21 cellular contexts compared by ENCODE assay signal in genomic region chr17:1272701-1273100, GRCh38. TPM values are rescaled to one million over a fixed set of nuclear protein-coding genes. Genes with fewer than 3 reads are reported as not detected.
DNase-seq lines count a peak whose midpoint lies in the region; ATAC-seq, FAIRE-seq and TF ChIP-seq lines count a peak whose summit lies in the region.
"Had no signal": no experiment of that assay in that cellular context is flagged by ENCODE, and none has a peak within 500 bp of the region (broad histone marks: within the 10 kb centered on the region; RNA-seq: fewer than 3 reads in every experiment).

No MANE protein-coding gene starts in this region.

- WGBS in IMR-90 (ENCODE audit: extremely low coverage in 2 of 2, insufficient read length in 1 of 2), 2 experiments = 60% methylated on average over 3 of the region's 12 CpGs; no CpG with 5 or more reads in 1 of the 2 experiments
- 54 to 69% (median 60%) methylated on average over 10 to 12 of the region's 12 CpGs for WGBS in small intestine, 3 donors

- no peak overlapping the region for H2AK5ac ChIP-seq in IMR-90 (ENCODE audit: low read depth, low read length)

- TF ChIP-seq CTCF in IMR-90 (conservative IDR thresholded peaks at IDR 0.05; ENCODE audit: low read depth, low read length) (no peak), osteoblast (IDR thresholded peaks at IDR 0.05; ENCODE audit: extremely low read depth, low read depth, low read length) (no peak)

- no peak overlapping the region for H3K4ac ChIP-seq in IMR-90 (ENCODE audit: low read depth, low read length)

- TF ChIP-seq RAD21 in IMR-90 (IDR thresholded peaks at IDR 0.05; ENCODE audit: low read length) = no peak

- H3K27me3 ChIP-seq in IMR-90 (ENCODE audit: control insufficient read depth, insufficient read depth, low read length) (peaks cover 37% of the 10 kb centered on the region), osteoblast (ENCODE audit: insufficient read depth, low read length) (peaks cover 28% of the 10 kb centered on the region), small intestine (ENCODE audit: control insufficient read depth in 2 of 2, insufficient read depth in 2 of 2, low read length in 2 of 2) (peaks cover 14 to 16% of the 10 kb centered on the region in 2 donors)

- H3K4me1 Mint-ChIP-seq in memory B cell = peaks cover 21% of the 10 kb centered on the region

- H4K20me1 ChIP-seq in IMR-90 (ENCODE audit: insufficient read depth, low read length) = no peaks in the 10 kb centered on the region
- H4K20me1 ChIP-seq in osteoblast (ENCODE audit: insufficient read depth, low read length) = no peaks in the 10 kb centered on the region

- H3K27ac Mint-ChIP-seq in memory B cell = peak overlapping the region; percentile 28
- H3K27ac Mint-ChIP-seq: CD14-positive monocyte; CD8-positive, alpha-beta T cell; HFFc6 had no signal

- no peak overlapping the region for H3K14ac ChIP-seq in IMR-90 (replicated peaks; ENCODE audit: low read depth, low read length)

- H3K27ac ChIP-seq in IMR-90 (ENCODE audit: insufficient read depth, low read length) (no peak overlapping the region), osteoblast (ENCODE audit: low read depth, low read length) (no peak overlapping the region), small intestine (ENCODE audit: low read depth in 1 of 2, low read length in 1 of 2) (no peak overlapping the region)
- H3K27ac ChIP-seq: 22Rv1 had no signal

- in situ Hi-C loops in IMR-90 (cut with MboI; ENCODE audit: low sequenced_read_pairs) = loop anchor here (5.0 kb wide), 2 partner anchors 60 to 245 kb away; partner anchors contain the start of gene INPP5K

- H3K4me3 ChIP-seq in IMR-90 (ENCODE audit: insufficient read depth, low read depth, low read length) (no peak overlapping the region), osteoblast (ENCODE audit: insufficient read depth, low read length) (no peak overlapping the region), small intestine (ENCODE audit: low read depth in 1 of 2, low read length in 2 of 2) (no peak overlapping the region)
- H3K4me3 ChIP-seq: HAP-1 had no signal

- H3K9me1 ChIP-seq in IMR-90 (ENCODE audit: insufficient read depth, low read length) = no peaks in the 10 kb centered on the region

- intact Hi-C loops in IMR-90 (cut with micrococcal nuclease) = no loop called here

- H3K9me3 Mint-ChIP-seq in memory B cell = no peaks in the 10 kb centered on the region
- H3K9me3 Mint-ChIP-seq: CD8-positive, alpha-beta T cell; HFFc6 had no signal

- dilution Hi-C loops in IMR-90 (cut with HindIII; ENCODE audit: low sequenced_read_pairs, unreplicated experiment) = no loop called here

- H3K27me3 Mint-ChIP-seq in memory B cell = peaks cover 7% of the 10 kb centered on the region

- H2AFZ ChIP-seq in IMR-90 (replicated peaks; ENCODE audit: low read length, poor library complexity) = peak overlapping the region; percentile 4
- no peak overlapping the region for H2AFZ ChIP-seq in osteoblast (ENCODE audit: low read length)

- no peak overlapping the region for H4K8ac ChIP-seq in IMR-90 (ENCODE audit: low read depth in 2 of 2, low read length in 2 of 2)

- no peak overlapping the region for H3K9ac ChIP-seq in IMR-90 (ENCODE audit: low read depth, low read length)

- H2BK20ac ChIP-seq in IMR-90 (ENCODE audit: low read depth, low read length) = no peak overlapping the region

- no peak overlapping the region for H4K91ac ChIP-seq in IMR-90 (ENCODE audit: insufficient read depth, low read depth, low read length)

- no peaks in the 10 kb centered on the region for H3K36me3 ChIP-seq in IMR-90 (ENCODE audit: control insufficient read depth, insufficient read depth, low read length)
- no peaks in the 10 kb centered on the region for H3K36me3 ChIP-seq in osteoblast (ENCODE audit: insufficient read depth, low read length)
- no peaks in the 10 kb centered on the region for H3K36me3 ChIP-seq in small intestine (ENCODE audit: control insufficient read depth in 2 of 2, insufficient read depth in 2 of 2, low read length in 2 of 2)
- H3K36me3 ChIP-seq: HAP-1 had no signal

- POLR2A ChIA-PET in IMR-90 (lab: Charles Lee; ENCODE audit: unreplicated experiment) = no interaction called here

- H2AK9ac ChIP-seq in IMR-90 (replicated peaks; ENCODE audit: low read depth, low read length, poor library complexity) = no peak overlapping the region

- H3K36me3 Mint-ChIP-seq in memory B cell = no peaks in the 10 kb centered on the region
- H3K36me3 Mint-ChIP-seq: CD14-positive monocyte; CD8-positive, alpha-beta T cell had no signal

- no peak for TF ChIP-seq POLR2A in IMR-90 (IDR thresholded peaks at IDR 0.05; ENCODE audit: low read depth, low read length)

- H2BK120ac ChIP-seq in IMR-90 (ENCODE audit: low read depth, low read length) = no peak overlapping the region

- H4K5ac ChIP-seq in IMR-90 (ENCODE audit: low read depth, low read length) = no peak overlapping the region

- H3K79me2 ChIP-seq in osteoblast (ENCODE audit: insufficient read depth, low read length) = no peaks in the 10 kb centered on the region

- H2BK15ac ChIP-seq in IMR-90 (ENCODE audit: low read depth, low read length) = no peak overlapping the region

- no peak overlapping the region for H3K18ac ChIP-seq in IMR-90 (ENCODE audit: low read depth, low read length)

- no peak for FAIRE-seq in small intestine (lab: Jason Lieb, UNC)
- FAIRE-seq: G401.6, GM12891, H1, HepG2, HTR-8/SVneo had no signal

- H2BK5ac ChIP-seq in IMR-90 (ENCODE audit: low read depth, low read length, poor library complexity, severe bottlenecking) = no peak overlapping the region

- no peak overlapping the region for H3K56ac ChIP-seq in IMR-90 (ENCODE audit: extremely low read depth, insufficient read depth, low read length)

- no peak for ATAC-seq in IMR-90 (ENCODE audit: low read depth)
- no peak for ATAC-seq in memory B cell (ENCODE audit: low read depth)
- no peak for ATAC-seq in GM18907 (IDR thresholded peaks at IDR 0.05; ENCODE audit: unreplicated experiment)
- ATAC-seq: CD8-positive, alpha-beta T cell; HepG2 had no signal

- CTCF ChIA-PET in IMR-90 (lab: Yijun Ruan, JAX) = interaction anchor here (0.6 kb wide), 1 partner anchor 89 kb away, joined by 3 read pairs; no protein-coding TSS in a partner anchor

- no peaks in the 10 kb centered on the region for H3K4me1 ChIP-seq in IMR-90 (ENCODE audit: control insufficient read depth, insufficient read depth, low read length)
- H3K4me1 ChIP-seq in osteoblast (ENCODE audit: insufficient read depth, low read length) = no peaks in the 10 kb centered on the region
- H3K4me1 ChIP-seq in small intestine (ENCODE audit: control insufficient read depth in 2 of 2, insufficient read depth in 1 of 2, low read depth in 1 of 2, low read length in 1 of 2) = no peaks in the 10 kb centered on the region
- H3K4me1 ChIP-seq: HAP-1 had no signal

- DNase-seq in DMS 273 (lab: John Stamatoyannopoulos, UW; ENCODE audit: unreplicated experiment) (peak; percentile 22), DMS 273 treated with DMSO at 0.1 percent for 48 hours (lab: John Stamatoyannopoulos, UW) (no peak), IMR-90 (no peak), memory B cell (ENCODE audit: low spot score in 2 of 2) (no peak), osteoblast (ENCODE audit: insufficient read length, low spot score, missing footprints) (peak; percentile 56), small intestine (no peak), COR-L47 (lab: John Stamatoyannopoulos, UW) (no peak)
- DNase-seq: CD8-positive, alpha-beta T cell; DMS79; HFFc6 had no signal

- no peaks in the 10 kb centered on the region for H3K79me1 ChIP-seq in IMR-90 (ENCODE audit: low read depth in 1 of 2, low read length in 2 of 2)

- no peak overlapping the region for H3K4me3 Mint-ChIP-seq in memory B cell
- H3K4me3 Mint-ChIP-seq: CD8-positive, alpha-beta T cell; HFFc6 had no signal

- H3K9me3 ChIP-seq in IMR-90 (ENCODE audit: control insufficient read depth, insufficient read depth, low read length) = no peaks in the 10 kb centered on the region
- no peaks in the 10 kb centered on the region for H3K9me3 ChIP-seq in osteoblast (ENCODE audit: low read depth, low read length)
- H3K9me3 ChIP-seq in small intestine (ENCODE audit: control insufficient read depth, low read depth) = no peaks in the 10 kb centered on the region
- H3K9me3 ChIP-seq: HAP-1 had no signal

- H3K4me2 ChIP-seq in IMR-90 (ENCODE audit: low read depth, low read length) (no peak overlapping the region), osteoblast (ENCODE audit: insufficient read depth, low read length) (no peak overlapping the region)

- no peak overlapping the region for H3K23ac ChIP-seq in IMR-90 (ENCODE audit: low read depth, low read length)

- BruUV-seq in IMR-90 (replicated peaks; lab: Mats Ljungman, UMichigan) = no TSS peak

TF ChIP-seq in IMR-90, 13 proteins besides CTCF, POLR2A, EP300 and RAD21:
- TF ChIP-seq CEBPB (IDR thresholded peaks at IDR 0.05; ENCODE audit: low read depth, low read length) (no peak), MAZ (IDR thresholded peaks at IDR 0.05; ENCODE audit: borderline replicate concordance, low read depth, low read length) (no peak), NFE2L2 (IDR thresholded peaks at IDR 0.05; ENCODE audit: low read depth, low read length) (no peak)

RNA-seq across cellular contexts. Expression of gene BHLHA9, which starts 2.5 kb away (rescaled TPM):
- total RNA-seq in IMR-90 (2012; rRNA removed) = not detected in 2 replicates
- not detected in 2 replicates for polyA plus RNA-seq in IMR-90 (2012; rRNA removed)
- polyA plus RNA-seq in IMR-90 (2012; cell fraction: cytosol; rRNA removed) = not detected in 2 replicates
- not detected in 2 replicates for polyA plus RNA-seq in IMR-90 (2012; cell fraction: nucleus; rRNA removed; ENCODE audit: low replicate concordance)
- total RNA-seq in osteoblast = not detected in 2 replicates
- not detected for polyA plus RNA-seq in small intestine
- total RNA-seq: A673; CD8-positive, alpha-beta T cell; HepG2; HFFc6 had no signal
- polyA plus RNA-seq: BJ, CD14-positive monocyte, HepG2 had no signal

RNA-seq across cellular contexts. Expression of gene TRARG1, which starts 6.8 kb away (rescaled TPM):
- not detected in 2 replicates for total RNA-seq in IMR-90 (2012; rRNA removed)
- polyA plus RNA-seq in IMR-90 (2012; rRNA removed) = not detected in 2 replicates
- not detected in 2 replicates for polyA plus RNA-seq in IMR-90 (2012; cell fraction: cytosol; rRNA removed)
- polyA plus RNA-seq in IMR-90 (2012; cell fraction: nucleus; rRNA removed; ENCODE audit: low replicate concordance) = not detected in 2 replicates
- total RNA-seq in osteoblast = not detected in 2 replicates
- 1 to 10 TPM in 1 of 3 donors, not detected in 2; 4.3 TPM for polyA plus RNA-seq in small intestine
- total RNA-seq: A673; CD8-positive, alpha-beta T cell; H1; HepG2; HFFc6 had no signal
- polyA plus RNA-seq: BJ, CD14-positive monocyte, H1, HepG2 had no signal

Comparison
In these comparisons a context has a peak if more than half of its experiments do, and no peak if none do; other contexts are left out.
1. DNase-seq: peak in DMS 273 (single experiment) and osteoblast (single experiment); none in DMS 273 treated with DMSO at 0.1 percent for 48 hours (single experiment), IMR-90 (single experiment), memory B cell (0 of 2), small intestine (single experiment) and COR-L47 (single experiment).